ENCODE assay signal across 31 cellular contexts in the genomic region with DNA sequence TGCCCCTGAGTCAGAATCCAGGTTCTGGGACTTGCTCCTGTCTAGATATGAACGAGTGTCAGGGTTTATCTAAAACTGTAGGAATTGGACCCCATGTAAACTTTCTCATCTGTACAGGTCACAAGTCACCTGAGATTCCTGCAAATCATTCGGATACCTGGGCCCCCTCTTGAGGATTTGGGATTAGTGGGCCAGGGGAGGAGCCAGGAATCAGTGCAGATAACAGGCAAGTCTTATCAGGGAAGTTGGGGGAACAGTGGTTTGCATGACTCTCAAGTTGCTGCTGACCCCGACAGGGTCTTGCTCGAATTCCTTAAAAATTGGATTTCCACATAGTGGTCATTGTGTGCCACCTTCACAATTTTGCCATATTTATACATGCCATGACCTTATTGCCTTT.
"Had no signal": no experiment of that assay in that cellular context is flagged by ENCODE, and none has a peak within 500 bp of the region (broad histone marks: within the 10 kb centered on the region; RNA-seq: fewer than 3 reads in every experiment).

No MANE protein-coding gene starts in this region.

- DNase-seq: activated CD4-positive, alpha-beta memory T cell treated with anti-CD3 and anti-CD28 coated beads, Interleukin-2, amount 10 ng/mL, durations not matched to agents 7 days and 5 days; activated CD4-positive, alpha-beta T cell treated with anti-CD3 and anti-CD28 coated beads for 1 hour; activated CD4-positive, alpha-beta T cell treated with anti-CD3 and anti-CD28 coated beads for 4 hours; activated CD4-positive, alpha-beta T cell treated with anti-CD3 and anti-CD28 coated beads, Interleukin-2, amount 10 ng/mL, durations not matched to agents 7 days and 5 days; activated CD4-positive, alpha-beta T cell treated with anti-CD3 and anti-CD28 coated beads, Interleukin-2, amount 50 U/mL, for 4 hours; activated CD8-positive, alpha-beta memory T cell treated with anti-CD3 and anti-CD28 coated beads, Interleukin-2, amount 50 U/mL, for 48 hours; activated gamma-delta T cell; activated naive CD4-positive, alpha-beta T cell; activated naive CD4-positive, alpha-beta T cell treated with anti-CD3 and anti-CD28 coated beads, Interleukin-2, amount 10 ng/mL, durations not matched to agents 7 days and 5 days; activated naive CD8-positive, alpha-beta T cell treated with anti-CD3 and anti-CD28 coated beads, Interleukin-2, amount 10 ng/mL, durations not matched to agents 7 days and 5 days; activated T-cell treated with anti-CD3 and anti-CD28 coated beads for 4 hours; activated T-cell treated with anti-CD3 and anti-CD28 coated beads, Interleukin-2, amount 50 U/mL, for 24 hours; activated T-cell treated with anti-CD3 and anti-CD28 coated beads, Interleukin-2, amount 50 U/mL, for 72 hours; dorsolateral prefrontal cortex; effector memory CD4-positive, alpha-beta T cell; erythroblast; foreskin keratinocyte; gastrocnemius medialis; glutamatergic neuron; heart left ventricle; T-cell; T-helper 9 cell had no signal

- H3K27me3 Mint-ChIP-seq: activated CD4-positive, alpha-beta memory T cell treated with anti-CD3 and anti-CD28 coated beads, Interleukin-2, amount 10 ng/mL, durations not matched to agents 7 days and 5 days had no signal

- H3K4me3 Mint-ChIP-seq: activated CD4-positive, alpha-beta memory T cell treated with anti-CD3 and anti-CD28 coated beads, Interleukin-2, amount 10 ng/mL, durations not matched to agents 7 days and 5 days; activated CD4-positive, alpha-beta T cell treated with anti-CD3 and anti-CD28 coated beads, Interleukin-2, amount 10 ng/mL, durations not matched to agents 7 days and 5 days; activated naive CD4-positive, alpha-beta T cell treated with anti-CD3 and anti-CD28 coated beads, Interleukin-2, amount 10 ng/mL, durations not matched to agents 7 days and 5 days; activated naive CD8-positive, alpha-beta T cell treated with anti-CD3 and anti-CD28 coated beads, Interleukin-2, amount 10 ng/mL, durations not matched to agents 7 days and 5 days; activated T-cell treated with anti-CD3 and anti-CD28 coated beads, Interleukin-2, amount 50 U/mL, for 24 hours; activated T-cell treated with anti-CD3 and anti-CD28 coated beads, Interleukin-2, amount 50 U/mL, for 72 hours; central memory CD8-positive, alpha-beta T cell; dendritic cell treated with granulocyte-macrophage colony-stimulating factor and Interleukin-4, amounts not matched to agents 40 ng/mL and 50 ng/mL, for 4 days; T-cell; T-helper 1 cell treated with Interleukin-12 subunit alpha and Interleukin-12 subunit beta and Interleukin-4 antibody, amounts not matched to agents 30 μg/mL and 1 μg/mL, for 36 hours had no signal

- ATAC-seq: activated naive CD4-positive, alpha-beta T cell treated with anti-CD3 and anti-CD28 coated beads, Interleukin-2, amount 50 U/mL, for 72 hours; activated T-cell treated with anti-CD3 and anti-CD28 coated beads, Interleukin-2, amount 50 U/mL, for 72 hours; foreskin keratinocyte; gastrocnemius medialis; heart left ventricle; T-cell had no signal

- H3K9me3 Mint-ChIP-seq: activated CD4-positive, alpha-beta T cell treated with anti-CD3 and anti-CD28 coated beads, Interleukin-2, amount 10 ng/mL, durations not matched to agents 7 days and 5 days; dendritic cell treated with granulocyte-macrophage colony-stimulating factor and Interleukin-4, amounts not matched to agents 40 ng/mL and 50 ng/mL, for 4 days had no signal

- H3K9me3 ChIP-seq: ascending aorta, breast epithelium, esophagus muscularis mucosa, gastrocnemius medialis had no signal

- H3K4me1 ChIP-seq: breast epithelium, esophagus muscularis mucosa, gastrocnemius medialis had no signal

- H3K36me3 Mint-ChIP-seq: activated naive CD4-positive, alpha-beta T cell treated with anti-CD3 and anti-CD28 coated beads, Interleukin-2, amount 10 ng/mL, durations not matched to agents 7 days and 5 days; activated naive CD4-positive, alpha-beta T cell treated with anti-CD3 and anti-CD28 coated beads, Interleukin-2, amount 50 U/mL, for 72 hours; activated naive CD8-positive, alpha-beta T cell treated with anti-CD3 and anti-CD28 coated beads, Interleukin-2, amount 10 ng/mL, durations not matched to agents 7 days and 5 days; brain; T-cell had no signal

- H3K36me3 ChIP-seq: ascending aorta, breast epithelium, esophagus muscularis mucosa, gastrocnemius medialis, heart left ventricle had no signal

- H3K4me3 ChIP-seq: ascending aorta, breast epithelium, coronary artery, dorsolateral prefrontal cortex, esophagus muscularis mucosa, gastrocnemius medialis, heart left ventricle had no signal

- H3K27ac ChIP-seq: ascending aorta, coronary artery, dorsolateral prefrontal cortex, esophagus muscularis mucosa, foreskin keratinocyte, gastrocnemius medialis, heart left ventricle had no signal

- H3K4me1 Mint-ChIP-seq: activated CD4-positive, alpha-beta memory T cell treated with anti-CD3 and anti-CD28 coated beads, Interleukin-2, amount 10 ng/mL, durations not matched to agents 7 days and 5 days; activated CD4-positive, alpha-beta T cell treated with anti-CD3 and anti-CD28 coated beads, Interleukin-2, amount 10 ng/mL, durations not matched to agents 7 days and 5 days; activated naive CD4-positive, alpha-beta T cell treated with anti-CD3 and anti-CD28 coated beads, Interleukin-2, amount 10 ng/mL, durations not matched to agents 7 days and 5 days; activated naive CD8-positive, alpha-beta T cell treated with anti-CD3 and anti-CD28 coated beads, Interleukin-2, amount 10 ng/mL, durations not matched to agents 7 days and 5 days; central memory CD8-positive, alpha-beta T cell; T-cell had no signal

- H3K27me3 ChIP-seq: ascending aorta, breast epithelium, gastrocnemius medialis, heart left ventricle had no signal

- H3K27ac Mint-ChIP-seq: activated CD4-positive, alpha-beta memory T cell treated with anti-CD3 and anti-CD28 coated beads, Interleukin-2, amount 10 ng/mL, durations not matched to agents 7 days and 5 days; activated CD4-positive, alpha-beta T cell treated with anti-CD3 and anti-CD28 coated beads, Interleukin-2, amount 10 ng/mL, durations not matched to agents 7 days and 5 days; activated naive CD4-positive, alpha-beta T cell treated with anti-CD3 and anti-CD28 coated beads, Interleukin-2, amount 10 ng/mL, durations not matched to agents 7 days and 5 days; activated naive CD4-positive, alpha-beta T cell treated with anti-CD3 and anti-CD28 coated beads, Interleukin-2, amount 50 U/mL, for 72 hours; activated naive CD8-positive, alpha-beta T cell treated with anti-CD3 and anti-CD28 coated beads, Interleukin-2, amount 10 ng/mL, durations not matched to agents 7 days and 5 days; activated T-cell treated with anti-CD3 and anti-CD28 coated beads, Interleukin-2, amount 50 U/mL, for 24 hours; activated T-cell treated with anti-CD3 and anti-CD28 coated beads, Interleukin-2, amount 50 U/mL, for 72 hours; dendritic cell treated with granulocyte-macrophage colony-stimulating factor and Interleukin-4, amounts not matched to agents 40 ng/mL and 50 ng/mL, for 4 days; T-cell; T-helper 1 cell treated with Interleukin-12 subunit alpha and Interleukin-12 subunit beta and Interleukin-4 antibody, amounts not matched to agents 30 μg/mL and 1 μg/mL, for 36 hours had no signal
